Comparison of ENCODE assay signal across 10 cellular contexts in genomic region chr11:43579919-43580276, GRCh38.
DNase-seq lines count a peak whose midpoint lies in the region; ATAC-seq and TF ChIP-seq lines count a peak whose summit lies in the region.
"Had no signal": no experiment of that assay in that cellular context is flagged by ENCODE, and none has a peak within 500 bp of the region (broad histone marks: within the 10 kb centered on the region; RNA-seq: fewer than 3 reads in every experiment).

No MANE protein-coding gene starts in this region.

- TF ChIP-seq CTCF in WTC11 (IDR thresholded peaks at IDR 0.05), result no peak
- no peak for TF ChIP-seq CTCF in hepatocyte (IDR thresholded peaks at IDR 0.05; ENCODE audit: poor library complexity)
- TF ChIP-seq CTCF in spleen (IDR thresholded peaks at IDR 0.05 in 8 of 11, conservative IDR thresholded peaks at IDR 0.05 in 3 of 11), result no peak
- no peak for TF ChIP-seq CTCF in gastroesophageal sphincter (IDR thresholded peaks at IDR 0.05)

- H3K79me2 ChIP-seq in hepatocyte, result no peaks in the 10 kb centered on the region

- H3K9me3 ChIP-seq in hepatocyte (ENCODE audit: low read depth), result no peaks in the 10 kb centered on the region
- no peaks in the 10 kb centered on the region for H3K9me3 ChIP-seq in spleen
- H3K9me3 ChIP-seq in gastroesophageal sphincter, result no peaks in the 10 kb centered on the region

- TF ChIP-seq POLR2A in spleen (IDR thresholded peaks at IDR 0.05) (no peak), gastroesophageal sphincter (IDR thresholded peaks at IDR 0.05) (no peak)

- no peaks in the 10 kb centered on the region for H4K20me1 ChIP-seq in hepatocyte (ENCODE audit: insufficient read depth, poor library complexity, severe bottlenecking)

- H3K4me3 Mint-ChIP-seq in T-helper 1 cell treated with Interleukin-12 subunit alpha and Interleukin-12 subunit beta and Interleukin-4 antibody, amounts not matched to agents 30 μg/mL and 1 μg/mL, for 36 hours, result peak overlapping the region; percentile 17
- peak overlapping the region; percentile 86 for H3K4me3 Mint-ChIP-seq in WTC11

- H3K27me3 Mint-ChIP-seq in T-helper 1 cell treated with Interleukin-12 subunit alpha and Interleukin-12 subunit beta and Interleukin-4 antibody, amounts not matched to agents 30 μg/mL and 1 μg/mL, for 36 hours (ENCODE audit: low read depth), result peaks cover 96% of the 10 kb centered on the region
- peaks cover 99% of the 10 kb centered on the region for H3K27me3 Mint-ChIP-seq in WTC11 (ENCODE audit: low read depth)

- peak overlapping the region; percentile 67 for H3K4me3 ChIP-seq in hepatocyte
- peak overlapping the region; percentile 23 to 76 (median 52) for H3K4me3 ChIP-seq in spleen
- peak overlapping the region in 1 of 2 donors; percentile 54 for H3K4me3 ChIP-seq in gastroesophageal sphincter

- H3K36me3 ChIP-seq in hepatocyte (replicated peaks; ENCODE audit: insufficient read depth, low read depth) (no peaks in the 10 kb centered on the region), spleen (no peaks in the 10 kb centered on the region), gastroesophageal sphincter (no peaks in the 10 kb centered on the region)

- peak overlapping the region; percentile 100 for H3K4me2 ChIP-seq in hepatocyte

- ATAC-seq in WTC11 (peak; percentile 5), GM21576 (IDR thresholded peaks at IDR 0.05; ENCODE audit: unreplicated experiment) (no peak), GM21381 (IDR thresholded peaks at IDR 0.05; ENCODE audit: unreplicated experiment) (no peak), gastroesophageal sphincter (no peak)

- intact Hi-C loops in spleen (cut with DNase I; ENCODE audit: low total_unique reads), result no loop called here

- peaks cover 95% of the 10 kb centered on the region for H3K27me3 ChIP-seq in hepatocyte
- peaks cover 7 to 100% (median 100%) of the 10 kb centered on the region in 7 donors for H3K27me3 ChIP-seq in spleen (replicated peaks in 1 of 7)
- peaks cover 100% of the 10 kb centered on the region for H3K27me3 ChIP-seq in gastroesophageal sphincter

- H3K9me2 ChIP-seq in hepatocyte (replicated peaks; ENCODE audit: insufficient read depth), result no peaks in the 10 kb centered on the region

- H3K4me1 ChIP-seq in hepatocyte (ENCODE audit: insufficient read depth), result peaks cover 16% of the 10 kb centered on the region
- peaks cover 24 to 81% (median 63%) of the 10 kb centered on the region in 6 donors for H3K4me1 ChIP-seq in spleen
- peaks cover 3 to 68% (median 33%) of the 10 kb centered on the region in 3 donors for H3K4me1 ChIP-seq in gastroesophageal sphincter

- TF ChIP-seq EP300 in gastroesophageal sphincter (IDR thresholded peaks at IDR 0.05), result no peak

- 0% methylated on average over 2 of the region's 5 CpGs for WGBS in hepatocyte (ENCODE audit: low lambda C conversion rate, missing lambda C conversion rate)
- WGBS in spleen, 5 donors, result 0 to 3% (median 1%) methylated on average over 3 to 5 of the region's 5 CpGs
- WGBS in gastroesophageal sphincter (ENCODE audit: low coverage in 1 of 2), 2 donors, result 0% methylated on average over 2 to 4 of the region's 5 CpGs

- CTCF ChIA-PET in WTC11 (lab: Charles Lee), result interaction anchor here (0.8 to 9.4 kb wide), 8 partner anchors 10 to 272 kb away, joined by 3 to 302 read pairs (median 4); no protein-coding TSS in a partner anchor

- peaks cover 14% of the 10 kb centered on the region for H3K4me1 Mint-ChIP-seq in T-helper 1 cell treated with Interleukin-12 subunit alpha and Interleukin-12 subunit beta and Interleukin-4 antibody, amounts not matched to agents 30 μg/mL and 1 μg/mL, for 36 hours (ENCODE audit: low read depth)
- H3K4me1 Mint-ChIP-seq in WTC11, result peaks cover 51% of the 10 kb centered on the region

- H3K27ac Mint-ChIP-seq in T-helper 1 cell treated with Interleukin-12 subunit alpha and Interleukin-12 subunit beta and Interleukin-4 antibody, amounts not matched to agents 30 μg/mL and 1 μg/mL, for 36 hours, result no peak overlapping the region
- no peak overlapping the region for H3K27ac Mint-ChIP-seq in WTC11

- POLR2A ChIA-PET in WTC11 (lab: Charles Lee), result no interaction called here

- no peak overlapping the region for H3K27ac ChIP-seq in hepatocyte
- no peak overlapping the region for H3K27ac ChIP-seq in spleen
- H3K27ac ChIP-seq in gastroesophageal sphincter, result no peak overlapping the region

- DNase-seq in T-helper 1 cell, result no peak
- peak; percentile 46 for DNase-seq in WTC11 (ENCODE audit: low spot score)
- no peak for DNase-seq in hepatocyte (ENCODE audit: low spot score)
- no peak for DNase-seq in spleen
- DNase-seq: midbrain, NCI-H1436 had no signal

- H2AFZ ChIP-seq in hepatocyte, result no peak overlapping the region

- H3K36me3 Mint-ChIP-seq in T-helper 1 cell treated with Interleukin-12 subunit alpha and Interleukin-12 subunit beta and Interleukin-4 antibody, amounts not matched to agents 30 μg/mL and 1 μg/mL, for 36 hours (ENCODE audit: low read depth), result no peaks in the 10 kb centered on the region
- no peaks in the 10 kb centered on the region for H3K36me3 Mint-ChIP-seq in WTC11

- no peaks in the 10 kb centered on the region for H3K9me3 Mint-ChIP-seq in T-helper 1 cell treated with Interleukin-12 subunit alpha and Interleukin-12 subunit beta and Interleukin-4 antibody, amounts not matched to agents 30 μg/mL and 1 μg/mL, for 36 hours
- H3K9me3 Mint-ChIP-seq in WTC11, result no peaks in the 10 kb centered on the region

TF ChIP-seq in WTC11, 78 proteins besides CTCF, POLR2A, EP300 and RAD21:
- TF ChIP-seq GABPB1 (CRISPR knock-in tag; IDR thresholded peaks at IDR 0.05) (no peak), KAT7 (CRISPR knock-in tag; IDR thresholded peaks at IDR 0.05; ENCODE audit: borderline replicate concordance) (no peak), NFATC4 (CRISPR knock-in tag; IDR thresholded peaks at IDR 0.05) (no peak), GTF2I (CRISPR knock-in tag; conservative IDR thresholded peaks at IDR 0.05) (no peak), SP1 (CRISPR knock-in tag; conservative IDR thresholded peaks at IDR 0.05) (no peak), MYBL2 (CRISPR knock-in tag; IDR thresholded peaks at IDR 0.05) (no peak), GRHL2 (CRISPR knock-in tag; IDR thresholded peaks at IDR 0.05; ENCODE audit: insufficient replicate concordance, severe bottlenecking) (no peak)
- TF ChIP-seq, protein P1, sequence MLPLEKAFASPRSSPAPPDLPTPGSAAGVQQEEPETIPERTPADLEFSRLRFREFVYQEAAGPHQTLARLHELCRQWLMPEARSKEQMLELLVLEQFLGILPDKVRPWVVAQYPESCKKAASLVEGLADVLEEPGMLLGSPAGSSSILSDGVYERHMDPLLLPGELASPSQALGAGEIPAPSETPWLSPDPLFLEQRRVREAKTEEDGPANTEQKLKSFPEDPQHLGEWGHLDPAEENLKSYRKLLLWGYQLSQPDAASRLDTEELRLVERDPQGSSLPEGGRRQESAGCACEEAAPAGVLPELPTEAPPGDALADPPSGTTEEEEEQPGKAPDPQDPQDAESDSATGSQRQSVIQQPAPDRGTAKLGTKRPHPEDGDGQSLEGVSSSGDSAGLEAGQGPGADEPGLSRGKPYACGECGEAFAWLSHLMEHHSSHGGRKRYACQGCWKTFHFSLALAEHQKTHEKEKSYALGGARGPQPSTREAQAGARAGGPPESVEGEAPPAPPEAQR (CRISPR knock-in tag; IDR thresholded peaks at IDR 0.05), result no peak
- TF ChIP-seq, protein P2, sequence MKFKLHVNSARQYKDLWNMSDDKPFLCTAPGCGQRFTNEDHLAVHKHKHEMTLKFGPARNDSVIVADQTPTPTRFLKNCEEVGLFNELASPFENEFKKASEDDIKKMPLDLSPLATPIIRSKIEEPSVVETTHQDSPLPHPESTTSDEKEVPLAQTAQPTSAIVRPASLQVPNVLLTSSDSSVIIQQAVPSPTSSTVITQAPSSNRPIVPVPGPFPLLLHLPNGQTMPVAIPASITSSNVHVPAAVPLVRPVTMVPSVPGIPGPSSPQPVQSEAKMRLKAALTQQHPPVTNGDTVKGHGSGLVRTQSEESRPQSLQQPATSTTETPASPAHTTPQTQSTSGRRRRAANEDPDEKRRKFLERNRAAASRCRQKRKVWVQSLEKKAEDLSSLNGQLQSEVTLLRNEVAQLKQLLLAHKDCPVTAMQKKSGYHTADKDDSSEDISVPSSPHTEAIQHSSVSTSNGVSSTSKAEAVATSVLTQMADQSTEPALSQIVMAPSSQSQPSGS (CRISPR knock-in tag; IDR thresholded peaks at IDR 0.05; ENCODE audit: borderline replicate concordance, low read depth), result no peak
